In genomic region chr6:10416863-10417641, GRCh38 we compare ENCODE assay signal across 1 cellular context.
TF ChIP-seq lines count a peak whose summit lies in the region.

No MANE protein-coding gene starts in this region.

TF ChIP-seq in H1, 55 proteins besides CTCF, POLR2A, EP300 and RAD21 (continued from another document):
- TF ChIP-seq NANOG (IDR thresholded peaks at IDR 0.05; ENCODE audit: insufficient read depth, low read depth, low read length, poor library complexity, severe bottlenecking) (peak; percentile 98), EGR1 (IDR thresholded peaks at IDR 0.05; ENCODE audit: borderline replicate concordance, low read depth, low read length) (peak; percentile 94), CREB1 (IDR thresholded peaks at IDR 0.05) (peak; percentile 64; the same call in 1 of the 2 replicates), CBX8 (IDR thresholded peaks at IDR 0.05; ENCODE audit: borderline replicate concordance, low read depth, low read length) (no peak), BRCA1 (IDR thresholded peaks at IDR 0.05; ENCODE audit: low read depth, low read length) (no peak), SUZ12 (IDR thresholded peaks at IDR 0.05; ENCODE audit: low read length) (peak; percentile 42), FOSL1 (IDR thresholded peaks at IDR 0.05; ENCODE audit: insufficient read depth, low read depth, low read length) (no peak), E2F6 (IDR thresholded peaks at IDR 0.05) (no peak; the same call in 1 of the 2 replicates), BCL11A (IDR thresholded peaks at IDR 0.05; ENCODE audit: low read depth in 2 of 2, low read length in 2 of 2) (peak in 1 of 2 experiments; percentile 43), YY1 (IDR thresholded peaks at IDR 0.05; ENCODE audit: low read depth, low read length) (peak; percentile 79), BACH1 (IDR thresholded peaks at IDR 0.05; ENCODE audit: low read length) (no peak), MAX (IDR thresholded peaks at IDR 0.05) (peak; percentile 30; the same call in 1 of the 2 replicates), POLR2AphosphoS5 (IDR thresholded peaks at IDR 0.05; ENCODE audit: low read depth, low read length) (no peak), MAFK (IDR thresholded peaks at IDR 0.05; ENCODE audit: low read depth, low read length) (no peak), SIRT6 (IDR thresholded peaks at IDR 0.05; ENCODE audit: low read length) (no peak), NRF1 (IDR thresholded peaks at IDR 0.05; ENCODE audit: low read depth, low read length) (no peak), TAF1 (IDR thresholded peaks at IDR 0.05; ENCODE audit: low read depth, low read length) (no peak), KDM4A (IDR thresholded peaks at IDR 0.05; ENCODE audit: low read depth, low read length, severe bottlenecking) (no peak), SAP30 (IDR thresholded peaks at IDR 0.05; ENCODE audit: insufficient read depth, insufficient replicate concordance, low read length) (no peak), HDAC2 (IDR thresholded peaks at IDR 0.05; ENCODE audit: borderline replicate concordance in 1 of 2, low read depth in 2 of 2, low read length in 2 of 2) (peak; percentile 68 to 75; a peak in 2 of 4 replicates), SIN3A (conservative IDR thresholded peaks at IDR 0.05 in 1 of 2, IDR thresholded peaks at IDR 0.05 in 1 of 2; ENCODE audit: low read depth in 1 of 2, low read length in 2 of 2) (no peak), POU5F1 (IDR thresholded peaks at IDR 0.05; ENCODE audit: low read depth, low read length) (peak; percentile 81; the same call in 1 of the 2 replicates), GABPA (IDR thresholded peaks at IDR 0.05; ENCODE audit: borderline replicate concordance, insufficient read depth, low read length) (no peak; the same call in 1 of the 2 replicates), TCF12 (IDR thresholded peaks at IDR 0.05; ENCODE audit: low read depth, low read length) (peak; percentile 56; the same call in 1 of the 2 replicates), KDM1A (IDR thresholded peaks at IDR 0.05; ENCODE audit: borderline replicate concordance, low read length) (peak; percentile 78; the same call in 1 of the 2 replicates), ATF2 (IDR thresholded peaks at IDR 0.05; ENCODE audit: low read length) (no peak; the same call in none of the 2 replicates), ASH2L (IDR thresholded peaks at IDR 0.05; ENCODE audit: low read length) (peak; percentile 69), RBBP5 (IDR thresholded peaks at IDR 0.05; ENCODE audit: borderline replicate concordance, low read depth, low read length) (peak; percentile 8; the same call in 1 of the 2 replicates), SP1 (IDR thresholded peaks at IDR 0.05; ENCODE audit: low read depth, low read length) (no peak), ZNF274 (IDR thresholded peaks at IDR 0.05; ENCODE audit: borderline replicate concordance, extremely low read depth, low read length) (no peak)
